In the genomic region with DNA sequence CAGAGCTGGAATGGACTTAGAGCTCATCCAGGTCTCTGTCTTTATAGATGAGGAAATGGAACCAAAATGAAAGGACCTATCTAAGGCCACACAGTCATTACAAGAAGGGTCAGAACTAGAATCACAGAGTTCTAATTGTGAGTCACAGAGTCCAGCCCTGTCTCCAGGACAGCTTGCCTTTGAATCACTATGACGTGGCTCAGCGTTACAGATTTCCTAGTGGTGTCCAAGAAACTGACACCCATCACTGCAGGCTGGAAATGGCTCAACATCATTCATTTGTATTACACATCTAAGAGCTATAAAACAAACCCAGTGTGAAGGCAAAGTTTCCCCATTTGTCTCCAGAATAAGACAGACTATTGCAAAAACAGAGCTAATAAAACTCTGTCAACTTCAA, we compare ENCODE assay signal across 11 cellular contexts.
DNase-seq lines count a peak whose midpoint lies in the region; ATAC-seq and TF ChIP-seq lines count a peak whose summit lies in the region.
"Had no signal": no experiment of that assay in that cellular context is flagged by ENCODE, and none has a peak within 500 bp of the region (broad histone marks: within the 10 kb centered on the region; RNA-seq: fewer than 3 reads in every experiment).

No MANE protein-coding gene starts in this region.

- DNase-seq in DMS 273 (lab: John Stamatoyannopoulos, UW; ENCODE audit: unreplicated experiment) (peak; percentile 8), DMS 273 treated with DMSO at 0.1 percent for 48 hours (lab: John Stamatoyannopoulos, UW) (no peak), fibroblast of villous mesenchyme (ENCODE audit: low read depth) (peak; percentile 88), NCI-H2196 treated with DMSO at 0.1 percent for 48 hours (lab: John Stamatoyannopoulos, UW; ENCODE audit: unreplicated experiment) (no peak)
- DNase-seq in NK-92 treated with Interleukin-12 subunit alpha and Interleukin-12 subunit beta, amount 100 ng/mL, for 24 hours (lab: John Stamatoyannopoulos, UW): no peak
- DNase-seq: OCI-M1 had no signal

- peak overlapping the region; percentile 2 to 30 for H3K9ac ChIP-seq in stomach smooth muscle (ENCODE audit: low read length in 2 of 2)

- H3K27me3 ChIP-seq in stomach smooth muscle (ENCODE audit: control insufficient read depth in 1 of 2, insufficient read depth in 2 of 2, low read length in 2 of 2): no peaks in the 10 kb centered on the region

- peak overlapping the region; percentile 97 for H3K27ac ChIP-seq in stomach smooth muscle (ENCODE audit: low read length)
- H3K27ac ChIP-seq: 22Rv1, skin epidermis had no signal

- TF ChIP-seq CTCF in fibroblast of villous mesenchyme (IDR thresholded peaks at IDR 0.05; ENCODE audit: insufficient read depth, low read depth, low read length): no peak

- H3K4me3 ChIP-seq in fibroblast of villous mesenchyme (ENCODE audit: low read depth, low read length): no peak overlapping the region
- H3K4me3 ChIP-seq in stomach smooth muscle (ENCODE audit: low read length in 2 of 2): peak overlapping the region in 1 of 2 donors; percentile 40
- H3K4me3 ChIP-seq: skin epidermis had no signal

- peaks cover 19% of the 10 kb centered on the region for H3K4me1 ChIP-seq in stomach smooth muscle (ENCODE audit: control insufficient read depth, insufficient read depth, low read length)

- ATAC-seq in SK-N-SH treated with all-trans-retinoic acid at 6 μM for 48 hours (peak; percentile 59), GM18909 (IDR thresholded peaks at IDR 0.05; ENCODE audit: poor library complexity, unreplicated experiment) (no peak)

- H3K9me3 ChIP-seq in stomach smooth muscle (ENCODE audit: control insufficient read depth in 2 of 2, low read length in 2 of 2): no peaks in the 10 kb centered on the region

- H3K36me3 ChIP-seq in stomach smooth muscle (ENCODE audit: control insufficient read depth in 2 of 2, insufficient read depth in 2 of 2, low read length in 2 of 2): no peaks in the 10 kb centered on the region

TF ChIP-seq in SK-N-SH treated with all-trans-retinoic acid at 6 μM for 48 hours, 23 proteins besides CTCF, POLR2A, EP300 and RAD21:
- TF ChIP-seq, protein P1, sequence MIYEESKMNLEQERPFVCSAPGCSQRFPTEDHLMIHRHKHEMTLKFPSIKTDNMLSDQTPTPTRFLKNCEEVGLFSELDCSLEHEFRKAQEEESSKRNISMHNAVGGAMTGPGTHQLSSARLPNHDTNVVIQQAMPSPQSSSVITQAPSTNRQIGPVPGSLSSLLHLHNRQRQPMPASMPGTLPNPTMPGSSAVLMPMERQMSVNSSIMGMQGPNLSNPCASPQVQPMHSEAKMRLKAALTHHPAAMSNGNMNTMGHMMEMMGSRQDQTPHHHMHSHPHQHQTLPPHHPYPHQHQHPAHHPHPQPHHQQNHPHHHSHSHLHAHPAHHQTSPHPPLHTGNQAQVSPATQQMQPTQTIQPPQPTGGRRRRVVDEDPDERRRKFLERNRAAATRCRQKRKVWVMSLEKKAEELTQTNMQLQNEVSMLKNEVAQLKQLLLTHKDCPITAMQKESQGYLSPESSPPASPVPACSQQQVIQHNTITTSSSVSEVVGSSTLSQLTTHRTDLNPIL (CRISPR knock-in tag; IDR thresholded peaks at IDR 0.05; ENCODE audit: low read depth): no peak
- TF ChIP-seq ZFP30 (CRISPR knock-in tag; IDR thresholded peaks at IDR 0.05) (no peak), ISL1 (CRISPR knock-in tag; IDR thresholded peaks at IDR 0.05) (0 out of 2 replicates have a peak, but pooled peaks have one; percentile 28), RARB (CRISPR knock-in tag; IDR thresholded peaks at IDR 0.05) (no peak)
- TF ChIP-seq, protein P2, sequence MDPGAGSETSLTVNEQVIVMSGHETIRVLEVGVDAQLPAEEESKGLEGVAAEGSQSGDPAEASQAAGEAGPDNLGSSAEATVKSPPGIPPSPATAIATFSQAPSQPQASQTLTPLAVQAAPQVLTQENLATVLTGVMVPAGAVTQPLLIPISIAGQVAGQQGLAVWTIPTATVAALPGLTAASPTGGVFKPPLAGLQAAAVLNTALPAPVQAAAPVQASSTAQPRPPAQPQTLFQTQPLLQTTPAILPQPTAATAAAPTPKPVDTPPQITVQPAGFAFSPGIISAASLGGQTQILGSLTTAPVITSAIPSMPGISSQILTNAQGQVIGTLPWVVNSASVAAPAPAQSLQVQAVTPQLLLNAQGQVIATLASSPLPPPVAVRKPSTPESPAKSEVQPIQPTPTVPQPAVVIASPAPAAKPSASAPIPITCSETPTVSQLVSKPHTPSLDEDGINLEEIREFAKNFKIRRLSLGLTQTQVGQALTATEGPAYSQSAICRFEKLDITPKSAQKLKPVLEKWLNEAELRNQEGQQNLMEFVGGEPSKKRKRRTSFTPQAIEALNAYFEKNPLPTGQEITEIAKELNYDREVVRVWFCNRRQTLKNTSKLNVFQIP (CRISPR knock-in tag; IDR thresholded peaks at IDR 0.05; ENCODE audit: borderline replicate concordance, low read depth): peak; percentile 41; the same call in 1 of the 2 replicates

Comparison
In these comparisons a context has a peak if more than half of its experiments do, and no peak if none do; other contexts are left out.
1. DNase-seq: peak in DMS 273 (single experiment) and fibroblast of villous mesenchyme (single experiment); none in DMS 273 treated with DMSO at 0.1 percent for 48 hours (single experiment), NK-92 treated with Interleukin-12 subunit alpha and Interleukin-12 subunit beta, amount 100 ng/mL, for 24 hours (single experiment) and NCI-H2196 treated with DMSO at 0.1 percent for 48 hours (single experiment).